In the genomic region with DNA sequence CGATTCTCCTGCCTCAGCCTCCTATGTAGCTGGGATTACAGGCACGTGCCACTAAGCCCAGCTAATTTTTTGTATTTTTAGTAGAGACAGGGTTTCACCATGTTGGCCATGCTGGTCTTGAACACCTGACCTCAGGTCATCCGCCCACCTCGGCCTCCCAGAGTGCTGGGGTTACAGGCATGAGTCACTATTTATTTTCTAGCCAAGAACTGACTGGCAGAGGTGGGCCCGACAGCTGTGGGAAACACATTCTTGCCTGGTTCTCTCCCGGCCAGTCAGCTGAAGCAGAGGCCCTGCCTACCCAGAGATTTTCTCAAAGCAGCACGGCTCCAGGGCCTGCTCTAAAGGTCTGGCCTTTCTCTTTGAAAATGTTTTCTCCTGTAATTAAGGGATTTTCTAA, we compare ENCODE assay signal across 12 cellular contexts.
DNase-seq lines count a peak whose midpoint lies in the region; ATAC-seq and TF ChIP-seq lines count a peak whose summit lies in the region.
"Had no signal": no experiment of that assay in that cellular context is flagged by ENCODE, and none has a peak within 500 bp of the region (broad histone marks: within the 10 kb centered on the region; RNA-seq: fewer than 3 reads in every experiment).

No MANE protein-coding gene starts in this region.

- TF ChIP-seq CTCF in astrocyte of the spinal cord (IDR thresholded peaks at IDR 0.05; ENCODE audit: low read depth, low read length) (no peak), progenitor cell of endocrine pancreas (IDR thresholded peaks at IDR 0.05; ENCODE audit: unreplicated experiment) (no peak), testis (IDR thresholded peaks at IDR 0.05) (no peak)

- DNase-seq in ELR (ENCODE audit: low read depth) (peak; percentile 8), astrocyte of the spinal cord (ENCODE audit: low read depth, low spot score) (peak; percentile 5), progenitor cell of endocrine pancreas (ENCODE audit: low spot score, unreplicated experiment) (no peak), foreskin melanocyte (no peak), testis (no peak), NCI-H1436 (lab: John Stamatoyannopoulos, UW) (no peak)
- DNase-seq: activated CD8-positive, alpha-beta memory T cell treated with anti-CD3 and anti-CD28 coated beads for 24 hours; caudate nucleus; NCI-H1694 treated with DMSO at 0.1 percent for 48 hours had no signal

- H3K4me1 ChIP-seq in testis: peaks cover 10% of the 10 kb centered on the region

- intact Hi-C loops in testis (cut with DNase I; ENCODE audit: low total_unique reads): no loop called here

- H3K27me3 ChIP-seq in testis: no peaks in the 10 kb centered on the region

- H3K9me3 ChIP-seq in iPS-18c (ENCODE audit: control insufficient read depth, insufficient read depth, low read length) (peaks cover 2% of the 10 kb centered on the region), testis (no peaks in the 10 kb centered on the region)

- peak overlapping the region; percentile 96 for H3K27ac Mint-ChIP-seq in progenitor cell of endocrine pancreas

- H3K4me3 ChIP-seq in astrocyte of the spinal cord (ENCODE audit: low read depth, low read length) (no peak overlapping the region), iPS-18c (ENCODE audit: insufficient read depth, low read depth, low read length) (peak overlapping the region; percentile 66; the same call in 1 of the 2 replicates), testis (no peak overlapping the region)

- in situ Hi-C loops in astrocyte of the spinal cord (cut with HindIII; ENCODE audit: low sequenced_read_pairs): no loop called here

- H3K36me3 ChIP-seq in testis (ENCODE audit: low read depth, missing control alignments): no peaks in the 10 kb centered on the region

- H3K27ac ChIP-seq in testis: no peak overlapping the region

- H3K4me1 Mint-ChIP-seq in progenitor cell of endocrine pancreas (ENCODE audit: low read depth): peaks cover 9% of the 10 kb centered on the region

- TF ChIP-seq POLR2A in testis (IDR thresholded peaks at IDR 0.05): no peak

- WGBS in testis, 2 donors: 52 to 63% methylated on average over 7 of the region's 7 CpGs

- H3K9me3 Mint-ChIP-seq in progenitor cell of endocrine pancreas (ENCODE audit: low read depth): no peaks in the 10 kb centered on the region

- peaks cover 25% of the 10 kb centered on the region for H3K27me3 Mint-ChIP-seq in progenitor cell of endocrine pancreas

- peak overlapping the region; percentile 80 for H3K4me3 Mint-ChIP-seq in progenitor cell of endocrine pancreas (ENCODE audit: low read depth)

- ATAC-seq in GM19452 (IDR thresholded peaks at IDR 0.05; ENCODE audit: unreplicated experiment): no peak

- no peaks in the 10 kb centered on the region for H3K36me3 Mint-ChIP-seq in progenitor cell of endocrine pancreas (ENCODE audit: insufficient read depth)
- H3K36me3 Mint-ChIP-seq: CD14-positive monocyte had no signal

Comparison
In these comparisons a context has a peak if more than half of its experiments do, and no peak if none do; other contexts are left out.
1. DNase-seq: peak in ELR (single experiment) and astrocyte of the spinal cord (single experiment); none in progenitor cell of endocrine pancreas (single experiment), foreskin melanocyte (single experiment), testis (single experiment) and NCI-H1436 (single experiment).